In genomic region chr2:79716266-79716665, GRCh38 we compare ENCODE assay signal across 2 cellular contexts.
TF ChIP-seq lines count a peak whose summit lies in the region.

No MANE protein-coding gene starts in this region.

TF ChIP-seq in SK-N-SH, 30 proteins besides CTCF, POLR2A, EP300 and RAD21 (continued from another document):
- TF ChIP-seq SIN3A (IDR thresholded peaks at IDR 0.05; ENCODE audit: borderline replicate concordance, low read depth, low read length) (no peak), GABPA (IDR thresholded peaks at IDR 0.05; ENCODE audit: low read depth) (no peak), RCOR1 (IDR thresholded peaks at IDR 0.05; ENCODE audit: low read length) (no peak), GATA2 (CRISPR knock-in tag; IDR thresholded peaks at IDR 0.05) (no peak), ELF1 (IDR thresholded peaks at IDR 0.05) (no peak), JUND (IDR thresholded peaks at IDR 0.05) (no peak)

TF ChIP-seq in SK-N-SH treated with all-trans-retinoic acid at 6 μM for 48 hours, 23 proteins besides CTCF, POLR2A, EP300 and RAD21 (continued from another document):
- TF ChIP-seq CSRNP3 (CRISPR knock-in tag; IDR thresholded peaks at IDR 0.05) (no peak), SNAI2 (CRISPR knock-in tag; IDR thresholded peaks at IDR 0.05) (no peak), CREB5 (CRISPR knock-in tag; IDR thresholded peaks at IDR 0.05; ENCODE audit: low read depth) (no peak), POU6F1 (CRISPR knock-in tag; IDR thresholded peaks at IDR 0.05; ENCODE audit: borderline replicate concordance, low read depth) (no peak), ZC3H10 (CRISPR knock-in tag; IDR thresholded peaks at IDR 0.05) (no peak), GLIS3 (CRISPR knock-in tag; IDR thresholded peaks at IDR 0.05) (no peak), ZFP30 (CRISPR knock-in tag; IDR thresholded peaks at IDR 0.05) (no peak), TCF4 (CRISPR knock-in tag; IDR thresholded peaks at IDR 0.05; ENCODE audit: borderline replicate concordance) (no peak), PATZ1 (CRISPR knock-in tag; IDR thresholded peaks at IDR 0.05; ENCODE audit: borderline replicate concordance) (no peak)
